In the genomic region with DNA sequence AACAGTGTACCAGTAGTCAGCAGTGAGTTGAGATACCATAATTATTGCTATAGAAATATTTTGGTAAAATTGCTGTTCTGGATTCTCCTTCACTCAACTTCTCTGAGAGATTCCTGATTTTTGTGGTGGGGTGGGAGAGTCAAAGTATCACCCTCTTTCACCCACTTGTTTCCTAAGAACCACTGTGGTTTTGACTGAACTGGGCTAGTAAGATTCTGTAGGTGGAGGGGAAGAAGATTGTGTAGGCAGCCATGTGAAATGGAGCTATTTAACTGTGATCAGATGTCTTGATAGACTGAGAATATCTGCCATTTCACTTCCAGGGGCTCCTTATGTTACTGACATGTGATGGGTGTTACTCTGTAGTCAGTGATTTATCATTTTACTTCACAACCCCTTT, we compare ENCODE assay signal across 27 cellular contexts.
DNase-seq lines count a peak whose midpoint lies in the region; ATAC-seq and TF ChIP-seq lines count a peak whose summit lies in the region.
"Had no signal": no experiment of that assay in that cellular context is flagged by ENCODE, and none has a peak within 500 bp of the region (broad histone marks: within the 10 kb centered on the region; RNA-seq: fewer than 3 reads in every experiment).

No MANE protein-coding gene starts in this region.

- no peaks in the 10 kb centered on the region for H3K4me1 ChIP-seq in HEK293 (ENCODE audit: control insufficient read depth, insufficient read depth, low read length)
- H3K4me1 ChIP-seq: BLaER1, esophagus squamous epithelium, left lung, neural progenitor cell, sigmoid colon had no signal

- H3K36me3 Mint-ChIP-seq in activated T-cell treated with anti-CD3 and anti-CD28 coated beads, Interleukin-2, amount 50 U/mL, for 24 hours (ENCODE audit: low read depth): peaks cover 66% of the 10 kb centered on the region
- peaks cover 26% of the 10 kb centered on the region for H3K36me3 Mint-ChIP-seq in activated naive CD8-positive, alpha-beta T cell treated with anti-CD3 and anti-CD28 coated beads, Interleukin-2, amount 50 U/mL, for 24 hours (ENCODE audit: low read depth)
- H3K36me3 Mint-ChIP-seq in stimulated activated memory B cell treated with anti-CD40 and anti-IgM and Interleukin-4, amounts not matched to agents 10 μg/mL and 1 μg/mL and 100 μg/mL, for 72 hours: peaks cover 28% of the 10 kb centered on the region

- no peak for ATAC-seq in activated naive CD8-positive, alpha-beta T cell treated with anti-CD3 and anti-CD28 coated beads, Interleukin-2, amount 50 U/mL, for 24 hours
- no peak for ATAC-seq in stimulated activated memory B cell treated with anti-CD40 and anti-IgM and Interleukin-4, amounts not matched to agents 10 μg/mL and 1 μg/mL and 100 μg/mL, for 72 hours
- ATAC-seq: gastrocnemius medialis, GM12878, HepG2, left lung had no signal

- H3K4me1 Mint-ChIP-seq in activated T-cell treated with anti-CD3 and anti-CD28 coated beads, Interleukin-2, amount 50 U/mL, for 24 hours (ENCODE audit: low read depth): peaks cover 19% of the 10 kb centered on the region
- H3K4me1 Mint-ChIP-seq in activated naive CD8-positive, alpha-beta T cell treated with anti-CD3 and anti-CD28 coated beads, Interleukin-2, amount 50 U/mL, for 24 hours: peaks cover 19% of the 10 kb centered on the region
- peaks cover 15% of the 10 kb centered on the region for H3K4me1 Mint-ChIP-seq in stimulated activated memory B cell treated with anti-CD40 and anti-IgM and Interleukin-4, amounts not matched to agents 10 μg/mL and 1 μg/mL and 100 μg/mL, for 72 hours
- H3K4me1 Mint-ChIP-seq: neural progenitor cell had no signal

- no peaks in the 10 kb centered on the region for H3K9me3 Mint-ChIP-seq in activated T-cell treated with anti-CD3 and anti-CD28 coated beads, Interleukin-2, amount 50 U/mL, for 24 hours
- no peaks in the 10 kb centered on the region for H3K9me3 Mint-ChIP-seq in activated naive CD8-positive, alpha-beta T cell treated with anti-CD3 and anti-CD28 coated beads, Interleukin-2, amount 50 U/mL, for 24 hours
- H3K9me3 Mint-ChIP-seq in stimulated activated memory B cell treated with anti-CD40 and anti-IgM and Interleukin-4, amounts not matched to agents 10 μg/mL and 1 μg/mL and 100 μg/mL, for 72 hours: no peaks in the 10 kb centered on the region
- H3K9me3 Mint-ChIP-seq: neural progenitor cell, type B pancreatic cell had no signal

- CTCF ChIA-PET in HEK293 (lab: Yijun Ruan, JAX): no interaction called here

- peak overlapping the region; percentile 57 for H3K27ac Mint-ChIP-seq in activated T-cell treated with anti-CD3 and anti-CD28 coated beads, Interleukin-2, amount 50 U/mL, for 24 hours
- H3K27ac Mint-ChIP-seq in activated naive CD8-positive, alpha-beta T cell treated with anti-CD3 and anti-CD28 coated beads, Interleukin-2, amount 50 U/mL, for 24 hours: peak overlapping the region; percentile 34
- peak overlapping the region; percentile 18 for H3K27ac Mint-ChIP-seq in stimulated activated memory B cell treated with anti-CD40 and anti-IgM and Interleukin-4, amounts not matched to agents 10 μg/mL and 1 μg/mL and 100 μg/mL, for 72 hours
- H3K27ac Mint-ChIP-seq: neural progenitor cell, type B pancreatic cell had no signal

- no peak for TF ChIP-seq CTCF in HEK293 (tag by site-specific recombination; IDR thresholded peaks at IDR 0.05)

- no peak overlapping the region for H3K4me3 ChIP-seq in HEK293 (ENCODE audit: low read depth, low read length)
- H3K4me3 ChIP-seq: BLaER1, esophagus squamous epithelium, gastrocnemius medialis, GM12878, left lung, neural progenitor cell, sigmoid colon had no signal

- no peak for DNase-seq in activated T-cell treated with anti-CD3 and anti-CD28 coated beads, Interleukin-2, amount 50 U/mL, for 24 hours
- DNase-seq in activated T-cell treated with anti-CD3 and anti-CD28 coated beads, Interleukin-2, amount 50 U/mL, for 1 hour: no peak
- DNase-seq in activated naive CD8-positive, alpha-beta T cell treated with anti-CD3 and anti-CD28 coated beads, Interleukin-2, amount 50 U/mL, for 24 hours: no peak
- DNase-seq in NCI-H345 treated with DMSO at 0.1 percent for 48 hours (lab: John Stamatoyannopoulos, UW; ENCODE audit: unreplicated experiment) (no peak), inferior parietal cortex (ENCODE audit: extremely low spot score) (no peak), NCI-H82 (lab: John Stamatoyannopoulos, UW) (no peak)
- DNase-seq: amygdala, cortex of kidney, esophagus squamous epithelium, gastrocnemius medialis, H7, hypothalamus, left lung, NCI-H1092 treated with DMSO at 0.1 percent for 48 hours, NCI-H2029 treated with DMSO at 0.1 percent for 48 hours, NCI-H345, NCI-H774, posterior cingulate gyrus, sigmoid colon had no signal

- POLR2A ChIA-PET in HEK293 (lab: Yijun Ruan, JAX): no interaction called here

- no peak overlapping the region for H3K4me3 Mint-ChIP-seq in activated T-cell treated with anti-CD3 and anti-CD28 coated beads, Interleukin-2, amount 50 U/mL, for 24 hours
- no peak overlapping the region for H3K4me3 Mint-ChIP-seq in activated naive CD8-positive, alpha-beta T cell treated with anti-CD3 and anti-CD28 coated beads, Interleukin-2, amount 50 U/mL, for 24 hours
- no peak overlapping the region for H3K4me3 Mint-ChIP-seq in stimulated activated memory B cell treated with anti-CD40 and anti-IgM and Interleukin-4, amounts not matched to agents 10 μg/mL and 1 μg/mL and 100 μg/mL, for 72 hours
- H3K4me3 Mint-ChIP-seq: neural progenitor cell, type B pancreatic cell had no signal

- no peak overlapping the region for H3K27ac ChIP-seq in HEK293 (ENCODE audit: extremely low read depth, low read depth, low read length)
- H3K27ac ChIP-seq: BLaER1, esophagus squamous epithelium, left lung, neural progenitor cell, RWPE1, sigmoid colon had no signal

- no peaks in the 10 kb centered on the region for H3K27me3 Mint-ChIP-seq in activated T-cell treated with anti-CD3 and anti-CD28 coated beads, Interleukin-2, amount 50 U/mL, for 24 hours
- H3K27me3 Mint-ChIP-seq in activated naive CD8-positive, alpha-beta T cell treated with anti-CD3 and anti-CD28 coated beads, Interleukin-2, amount 50 U/mL, for 24 hours: no peaks in the 10 kb centered on the region
- H3K27me3 Mint-ChIP-seq in stimulated activated memory B cell treated with anti-CD40 and anti-IgM and Interleukin-4, amounts not matched to agents 10 μg/mL and 1 μg/mL and 100 μg/mL, for 72 hours: no peaks in the 10 kb centered on the region
- H3K27me3 Mint-ChIP-seq: type B pancreatic cell had no signal

- H3K36me3 ChIP-seq in HEK293 (ENCODE audit: control insufficient read depth in 2 of 2, insufficient read depth in 1 of 2, low read length in 2 of 2): peaks cover 24 to 56% of the 10 kb centered on the region in 2 experiments

- no peaks in the 10 kb centered on the region for H3K9me3 ChIP-seq in HEK293 (ENCODE audit: control insufficient read depth, insufficient read depth, low read depth, low read length)
- H3K9me3 ChIP-seq: BLaER1, esophagus squamous epithelium, gastrocnemius medialis, left lung, sigmoid colon had no signal

TF ChIP-seq in HEK293, 187 proteins besides CTCF, POLR2A, EP300 and RAD21:
- TF ChIP-seq EGR2 (tag by site-specific recombination; IDR thresholded peaks at IDR 0.05; ENCODE audit: low read depth): peak; percentile 69
- peak; percentile 58 for TF ChIP-seq ZFHX2 (tag by site-specific recombination; conservative IDR thresholded peaks at IDR 0.05)
- TF ChIP-seq ZNF600 (tag by site-specific recombination; IDR thresholded peaks at IDR 0.05): peak; percentile 24; the same call in 1 of the 2 replicates
- TF ChIP-seq ZNF776 (tag by site-specific recombination; IDR thresholded peaks at IDR 0.05; ENCODE audit: borderline replicate concordance): no peak
